1 cellular context compared by ENCODE assay signal in genomic region chr1:153658400-153659174, GRCh38.
TF ChIP-seq lines count a peak whose summit lies in the region.

TSS of gene SNAPIN (plus strand) at chr1:153658703. CDS start at chr1:153658744, 41 bp downstream.

TF ChIP-seq in GM12878, 131 proteins besides CTCF, POLR2A, EP300 and RAD21 (continued from another document and continues in another):
- TF ChIP-seq PRDM15 (CRISPR knock-in tag; IDR thresholded peaks at IDR 0.05), result no peak
- TF ChIP-seq NRF1 (conservative IDR thresholded peaks at IDR 0.05; ENCODE audit: low read depth, low read length), result no peak
- no peak for TF ChIP-seq TBL1XR1 (IDR thresholded peaks at IDR 0.05; ENCODE audit: low read depth, low read length)
- no peak for TF ChIP-seq CHD1 (IDR thresholded peaks at IDR 0.05; ENCODE audit: low read depth, low read length)
- TF ChIP-seq BHLHE40 (IDR thresholded peaks at IDR 0.05; ENCODE audit: borderline replicate concordance in 1 of 2, low read depth in 2 of 2, low read length in 1 of 2), result peak; percentile 34 to 82; a peak in 3 of 4 replicates
- peak; percentile 45; the same call in 2 of the 3 replicates for TF ChIP-seq POU2F2 (IDR thresholded peaks at IDR 0.05; ENCODE audit: borderline replicate concordance, low read depth, low read length)
- TF ChIP-seq USF2 (IDR thresholded peaks at IDR 0.05; ENCODE audit: borderline replicate concordance, low read depth, low read length), result no peak
- TF ChIP-seq DPF2 (IDR thresholded peaks at IDR 0.05), result 0 out of 2 replicates have a peak, but pooled peaks have one; percentile 16
- no peak for TF ChIP-seq BCL3 (IDR thresholded peaks at IDR 0.05; ENCODE audit: borderline replicate concordance, insufficient read depth, low read depth, low read length, poor library complexity, severe bottlenecking)
- 0 out of 2 replicates have a peak, but pooled peaks have one; percentile 32 for TF ChIP-seq RELB (IDR thresholded peaks at IDR 0.05; ENCODE audit: low read depth)
- peak; percentile 42; the same call in 1 of the 2 replicates for TF ChIP-seq SMAD5 (IDR thresholded peaks at IDR 0.05; ENCODE audit: low read depth)
- no peak for TF ChIP-seq SRF (IDR thresholded peaks at IDR 0.05; ENCODE audit: low read depth in 2 of 2, low read length in 2 of 2)
- 0 out of 2 replicates have a peak, but pooled peaks have one; percentile 54 for TF ChIP-seq RBBP5 (conservative IDR thresholded peaks at IDR 0.05)
- no peak for TF ChIP-seq KDM1A (IDR thresholded peaks at IDR 0.05; ENCODE audit: borderline replicate concordance)
- TF ChIP-seq BRCA1 (IDR thresholded peaks at IDR 0.05; ENCODE audit: low read depth, low read length), result no peak
- no peak; the same call in 1 of the 2 replicates for TF ChIP-seq RB1 (IDR thresholded peaks at IDR 0.05; ENCODE audit: borderline replicate concordance)
- TF ChIP-seq BCL11A (IDR thresholded peaks at IDR 0.05; ENCODE audit: low read depth, low read length), result no peak
- no peak for TF ChIP-seq MYC (IDR thresholded peaks at IDR 0.05; ENCODE audit: insufficient read depth, insufficient read length, insufficient replicate concordance, low read length, severe bottlenecking)
- no peak for TF ChIP-seq NR2C2 (IDR thresholded peaks at IDR 0.05; ENCODE audit: borderline replicate concordance, control insufficient read depth, insufficient read length, low read depth)
- TF ChIP-seq PML (IDR thresholded peaks at IDR 0.05; ENCODE audit: low read length), result peak; percentile 89
- TF ChIP-seq FOXM1 (IDR thresholded peaks at IDR 0.05; ENCODE audit: low read depth, low read length), result no peak
- no peak; the same call in 1 of the 2 replicates for TF ChIP-seq TCF12 (IDR thresholded peaks at IDR 0.05; ENCODE audit: low read depth, low read length)
- no peak for TF ChIP-seq CEBPB (IDR thresholded peaks at IDR 0.05; ENCODE audit: borderline replicate concordance in 1 of 2, low read depth in 2 of 2, low read length in 2 of 2)
- peak; percentile 83 for TF ChIP-seq SIX5 (IDR thresholded peaks at IDR 0.05; ENCODE audit: low read depth, low read length, severe bottlenecking)
- no peak for TF ChIP-seq SUPT20H (IDR thresholded peaks at IDR 0.05; ENCODE audit: borderline replicate concordance, control insufficient read depth, low read depth, low read length)
- TF ChIP-seq SKIL (IDR thresholded peaks at IDR 0.05; ENCODE audit: low read depth, poor library complexity, severe bottlenecking), result no peak
- TF ChIP-seq BACH1 (IDR thresholded peaks at IDR 0.05; ENCODE audit: borderline replicate concordance), result 0 out of 2 replicates have a peak, but pooled peaks have one; percentile 53
- TF ChIP-seq WRNIP1 (IDR thresholded peaks at IDR 0.05; ENCODE audit: borderline replicate concordance, low read depth, low read length), result no peak
- no peak for TF ChIP-seq PBX3 (IDR thresholded peaks at IDR 0.05; ENCODE audit: insufficient replicate concordance, low read depth, low read length)
- TF ChIP-seq ETV6 (conservative IDR thresholded peaks at IDR 0.05 in 1 of 2, IDR thresholded peaks at IDR 0.05 in 1 of 2; ENCODE audit: borderline replicate concordance in 1 of 2, low read depth in 1 of 2), result no peak
- no peak for TF ChIP-seq HSF1 (IDR thresholded peaks at IDR 0.05; ENCODE audit: low read depth, low read length)
- no peak for TF ChIP-seq NFIC (IDR thresholded peaks at IDR 0.05; ENCODE audit: low read depth, low read length)
- TF ChIP-seq ZNF622 (IDR thresholded peaks at IDR 0.05), result no peak
- no peak for TF ChIP-seq SPI1 (IDR thresholded peaks at IDR 0.05; ENCODE audit: borderline replicate concordance, insufficient read depth, low read depth, low read length)
- TF ChIP-seq STAT1 (conservative IDR thresholded peaks at IDR 0.05), result no peak
- TF ChIP-seq ZBED1 (IDR thresholded peaks at IDR 0.05; ENCODE audit: borderline replicate concordance), result no peak
- no peak for TF ChIP-seq CBX5 (IDR thresholded peaks at IDR 0.05; ENCODE audit: low read depth)
- TF ChIP-seq SMAD1 (IDR thresholded peaks at IDR 0.05; ENCODE audit: low read depth, partially characterized antibody), result no peak
- TF ChIP-seq HDAC6 (IDR thresholded peaks at IDR 0.05; ENCODE audit: unreplicated experiment), result no peak
- peak; percentile 78 for TF ChIP-seq GABPA (IDR thresholded peaks at IDR 0.05; ENCODE audit: low read depth)
- TF ChIP-seq MTA2 (IDR thresholded peaks at IDR 0.05; ENCODE audit: low read depth), result 0 out of 2 replicates have a peak, but pooled peaks have one; percentile 5
- no peak for TF ChIP-seq ESRRA (IDR thresholded peaks at IDR 0.05; ENCODE audit: low read length)
- peak; percentile 67; the same call in 1 of the 2 replicates for TF ChIP-seq TAF1 (IDR thresholded peaks at IDR 0.05; ENCODE audit: borderline replicate concordance, low read depth, low read length)
- peak; percentile 59; the same call in 1 of the 2 replicates for TF ChIP-seq ZBTB40 (IDR thresholded peaks at IDR 0.05; ENCODE audit: borderline replicate concordance)
